ENCODE assay signal across 27 cellular contexts in the genomic region with DNA sequence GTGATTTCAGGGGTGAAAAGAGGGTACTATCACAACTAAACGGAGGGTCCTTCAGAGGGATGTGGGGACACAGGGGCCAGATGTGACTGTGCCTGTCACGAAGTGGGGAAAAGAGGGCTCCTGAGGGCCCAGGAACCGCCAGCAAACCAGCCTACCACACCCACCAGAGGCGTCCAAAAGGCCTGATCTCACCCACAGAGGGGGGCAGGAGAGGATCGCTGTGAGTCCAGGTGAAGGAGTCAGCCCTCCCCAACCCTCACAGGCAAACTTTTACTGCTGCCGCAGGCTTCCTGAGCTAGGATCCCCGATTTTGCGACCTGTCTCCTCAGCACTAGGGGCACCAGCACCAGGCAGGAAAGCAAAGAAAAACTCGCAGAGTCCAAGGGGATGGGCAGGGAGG.
DNase-seq lines count a peak whose midpoint lies in the region; ATAC-seq and TF ChIP-seq lines count a peak whose summit lies in the region.
"Had no signal": no experiment of that assay in that cellular context is flagged by ENCODE, and none has a peak within 500 bp of the region (broad histone marks: within the 10 kb centered on the region; RNA-seq: fewer than 3 reads in every experiment).

No MANE protein-coding gene starts in this region.

- in situ Hi-C loops in gastrocnemius medialis (cut with MboI; ENCODE audit: low sequenced_read_pairs in 4 of 4) = no loop called here

- peaks cover 28% of the 10 kb centered on the region for H3K36me3 Mint-ChIP-seq in GM23338 (ENCODE audit: low read depth)
- peaks cover 67% of the 10 kb centered on the region for H3K36me3 Mint-ChIP-seq in brain
- H3K36me3 Mint-ChIP-seq in endothelial cell (ENCODE audit: low read depth, unreplicated experiment) = peaks cover 31% of the 10 kb centered on the region

- H3K27me3 ChIP-seq in GM23338 (ENCODE audit: insufficient read depth) (no peaks in the 10 kb centered on the region), mesenchymal stem cell (ENCODE audit: control insufficient read depth in 1 of 2, insufficient read depth in 1 of 2, low read length in 2 of 2) (no peaks in the 10 kb centered on the region), gastrocnemius medialis (no peaks in the 10 kb centered on the region), ovary (no peaks in the 10 kb centered on the region)
- H3K27me3 ChIP-seq: foreskin keratinocyte, tibial artery had no signal

- intact Hi-C loops in gastrocnemius medialis (cut with DNase I; ENCODE audit: low total_unique reads) = no loop called here
- intact Hi-C loops in ovary (cut with DNase I) = loop anchor here in 1 of 4 donors (10.0 kb wide), 1 partner anchor 72 kb away; no protein-coding TSS in a partner anchor

- H3K9me3 ChIP-seq in mesenchymal stem cell (ENCODE audit: control insufficient read depth, low read length) = no peaks in the 10 kb centered on the region
- no peaks in the 10 kb centered on the region for H3K9me3 ChIP-seq in gastrocnemius medialis
- no peaks in the 10 kb centered on the region for H3K9me3 ChIP-seq in ovary
- H3K9me3 ChIP-seq: prostate gland, tibial artery had no signal

- no peak overlapping the region for H2AK5ac ChIP-seq in mesenchymal stem cell (ENCODE audit: low read length, severe bottlenecking)

- no peak overlapping the region for H4K91ac ChIP-seq in mesenchymal stem cell (ENCODE audit: low read length)

- no peak overlapping the region for H2BK5ac ChIP-seq in mesenchymal stem cell (ENCODE audit: low read depth, low read length, poor library complexity, severe bottlenecking)

- TF ChIP-seq CTCF in GM23338 (conservative IDR thresholded peaks at IDR 0.05; ENCODE audit: low read depth in 2 of 2) (no peak), brain (conservative IDR thresholded peaks at IDR 0.05) (no peak), gastrocnemius medialis (IDR thresholded peaks at IDR 0.05 in 4 of 5, conservative IDR thresholded peaks at IDR 0.05 in 1 of 5) (no peak), endothelial cell (IDR thresholded peaks at IDR 0.05; ENCODE audit: unreplicated experiment) (no peak), ovary (IDR thresholded peaks at IDR 0.05) (no peak)

- H3K4me2 ChIP-seq in GM23338 (peak overlapping the region; percentile 53; the same call in 1 of the 2 replicates), mesenchymal stem cell (ENCODE audit: low read length, poor library complexity, severe bottlenecking) (no peak overlapping the region)

- no peak overlapping the region for H3K14ac ChIP-seq in mesenchymal stem cell (ENCODE audit: low read length in 2 of 2)

- H3K4me1 Mint-ChIP-seq in GM23338 (peaks cover 42% of the 10 kb centered on the region), brain (peaks cover 35% of the 10 kb centered on the region), endothelial cell (ENCODE audit: unreplicated experiment) (peaks cover 29% of the 10 kb centered on the region)
- H3K4me1 Mint-ChIP-seq: activated CD4-positive, alpha-beta memory T cell treated with anti-CD3 and anti-CD28 coated beads, Interleukin-2, amount 10 ng/mL, durations not matched to agents 7 days and 5 days had no signal

- H2AFZ ChIP-seq in GM23338 (no peak overlapping the region), mesenchymal stem cell (ENCODE audit: low read depth, low read length) (no peak overlapping the region)

- H3K9me3 Mint-ChIP-seq in GM23338 = no peaks in the 10 kb centered on the region
- peaks cover 0 to 3% (median 0%) of the 10 kb centered on the region in 5 experiments for H3K9me3 Mint-ChIP-seq in brain
- no peaks in the 10 kb centered on the region for H3K9me3 Mint-ChIP-seq in endothelial cell (ENCODE audit: unreplicated experiment)
- H3K9me3 Mint-ChIP-seq: activated CD4-positive, alpha-beta memory T cell treated with anti-CD3 and anti-CD28 coated beads, Interleukin-2, amount 10 ng/mL, durations not matched to agents 7 days and 5 days; activated naive CD4-positive, alpha-beta T cell treated with anti-CD3 and anti-CD28 coated beads for 36 hours; activated T-cell treated with anti-CD3 and anti-CD28 coated beads, Interleukin-2, amount 50 U/mL, for 24 hours; naive thymus-derived CD4-positive, alpha-beta T cell had no signal

- H3K4me3 Mint-ChIP-seq in GM23338 = no peak overlapping the region
- H3K4me3 Mint-ChIP-seq in brain = no peak overlapping the region
- H3K4me3 Mint-ChIP-seq in endothelial cell (ENCODE audit: unreplicated experiment) = no peak overlapping the region
- H3K4me3 Mint-ChIP-seq: activated CD4-positive, alpha-beta memory T cell treated with anti-CD3 and anti-CD28 coated beads, Interleukin-2, amount 10 ng/mL, durations not matched to agents 7 days and 5 days; activated naive CD4-positive, alpha-beta T cell treated with anti-CD3 and anti-CD28 coated beads for 36 hours; activated T-cell treated with anti-CD3 and anti-CD28 coated beads, Interleukin-2, amount 50 U/mL, for 24 hours; naive thymus-derived CD4-positive, alpha-beta T cell had no signal

- H3K79me2 ChIP-seq in GM23338 (replicated peaks; ENCODE audit: insufficient read depth) = no peaks in the 10 kb centered on the region; the same call in 1 of the 2 replicates

- H4K20me1 ChIP-seq in GM23338 (replicated peaks; ENCODE audit: insufficient read depth) = no peaks in the 10 kb centered on the region

- peaks cover 13% of the 10 kb centered on the region for H3K27me3 Mint-ChIP-seq in GM23338 (ENCODE audit: insufficient read depth, low read depth, poor library complexity)
- H3K27me3 Mint-ChIP-seq in brain = no peaks in the 10 kb centered on the region
- peaks cover 4% of the 10 kb centered on the region for H3K27me3 Mint-ChIP-seq in endothelial cell (ENCODE audit: unreplicated experiment)
- H3K27me3 Mint-ChIP-seq: activated CD4-positive, alpha-beta memory T cell treated with anti-CD3 and anti-CD28 coated beads, Interleukin-2, amount 10 ng/mL, durations not matched to agents 7 days and 5 days; activated T-cell treated with anti-CD3 and anti-CD28 coated beads, Interleukin-2, amount 50 U/mL, for 24 hours; naive thymus-derived CD4-positive, alpha-beta T cell had no signal

- 84% methylated on average over 8 of the region's 9 CpGs for WGBS in mesenchymal stem cell
- WGBS in ovary, 3 donors = 88 to 89% (median 88%) methylated on average over 9 of the region's 9 CpGs

- peak overlapping the region; percentile 59 for H3K27ac Mint-ChIP-seq in GM23338
- peak overlapping the region in 3 of 5 experiments; percentile 67 to 91 (median 80) for H3K27ac Mint-ChIP-seq in brain
- H3K27ac Mint-ChIP-seq in endothelial cell (ENCODE audit: unreplicated experiment) = no peak overlapping the region
- H3K27ac Mint-ChIP-seq: activated CD4-positive, alpha-beta memory T cell treated with anti-CD3 and anti-CD28 coated beads, Interleukin-2, amount 10 ng/mL, durations not matched to agents 7 days and 5 days; activated naive CD4-positive, alpha-beta T cell treated with anti-CD3 and anti-CD28 coated beads for 36 hours; activated T-cell treated with anti-CD3 and anti-CD28 coated beads, Interleukin-2, amount 50 U/mL, for 24 hours had no signal

- no peak for TF ChIP-seq EP300 in ovary (IDR thresholded peaks at IDR 0.05)

- H3K4me1 ChIP-seq in GM23338 (ENCODE audit: insufficient read depth) = peaks cover 20% of the 10 kb centered on the region
- peaks cover 27% of the 10 kb centered on the region for H3K4me1 ChIP-seq in mesenchymal stem cell (ENCODE audit: control insufficient read depth, insufficient read depth, low read depth, low read length)
- H3K4me1 ChIP-seq in gastrocnemius medialis = peaks cover 26 to 41% of the 10 kb centered on the region in 2 donors
- peaks cover 4% of the 10 kb centered on the region for H3K4me1 ChIP-seq in ovary (ENCODE audit: insufficient read depth)
- H3K4me1 ChIP-seq: foreskin keratinocyte had no signal

- H3K9ac ChIP-seq in mesenchymal stem cell (ENCODE audit: low read length) = no peak overlapping the region

- ATAC-seq in GM23338 = peak; percentile 32
- no peak for ATAC-seq in gastrocnemius medialis
- ATAC-seq: foreskin keratinocyte; naive thymus-derived CD4-positive, alpha-beta T cell had no signal

- H4K8ac ChIP-seq in mesenchymal stem cell (ENCODE audit: low read length) = no peak overlapping the region

- H3K18ac ChIP-seq in mesenchymal stem cell (ENCODE audit: low read depth in 1 of 2, low read length in 2 of 2) = no peak overlapping the region

- no peaks in the 10 kb centered on the region for H3K36me3 ChIP-seq in GM23338 (ENCODE audit: insufficient read depth)
- H3K36me3 ChIP-seq in mesenchymal stem cell (ENCODE audit: control insufficient read depth in 1 of 2, insufficient read depth in 2 of 2, low read depth in 1 of 2, low read length in 2 of 2) = peaks cover 51 to 55% of the 10 kb centered on the region in 2 experiments
- peaks cover 0 to 23% of the 10 kb centered on the region in 2 donors for H3K36me3 ChIP-seq in gastrocnemius medialis
- no peaks in the 10 kb centered on the region for H3K36me3 ChIP-seq in ovary

- H3K9me2 ChIP-seq in GM23338 (ENCODE audit: insufficient read depth) = 0 out of 2 replicates have a peak, but pooled peaks cover 3% of the 10 kb centered on the region

- H3K4ac ChIP-seq in mesenchymal stem cell (ENCODE audit: low read depth in 1 of 2, low read length in 2 of 2) = no peak overlapping the region

- TF ChIP-seq POLR2A in gastrocnemius medialis (IDR thresholded peaks at IDR 0.05) = no peak
- TF ChIP-seq POLR2A in ovary (IDR thresholded peaks at IDR 0.05) = no peak

- no peak overlapping the region for H2BK12ac ChIP-seq in mesenchymal stem cell (ENCODE audit: low read length in 2 of 2)

- no peaks in the 10 kb centered on the region for H3F3A ChIP-seq in GM23338 (replicated peaks; ENCODE audit: low read depth)

- peaks cover 45% of the 10 kb centered on the region for H3K79me1 ChIP-seq in mesenchymal stem cell (replicated peaks; ENCODE audit: low read length, poor library complexity, severe bottlenecking)

- H2BK120ac ChIP-seq in mesenchymal stem cell (ENCODE audit: low read depth, low read length) = no peak overlapping the region

- peak overlapping the region; percentile 4 for H2BK15ac ChIP-seq in mesenchymal stem cell (ENCODE audit: low read depth, poor library complexity, severe bottlenecking)

- H3K4me3 ChIP-seq in GM23338 = no peak overlapping the region
- no peak overlapping the region for H3K4me3 ChIP-seq in mesenchymal stem cell (ENCODE audit: insufficient read depth in 1 of 2, low read depth in 1 of 2, low read length in 2 of 2)
- no peak overlapping the region for H3K4me3 ChIP-seq in gastrocnemius medialis
- no peak overlapping the region for H3K4me3 ChIP-seq in ovary
- H3K4me3 ChIP-seq: prostate gland, tibial artery had no signal

- H3K27ac ChIP-seq in GM23338 (ENCODE audit: low read depth) (peak overlapping the region; percentile 78; the same call in 1 of the 2 replicates), mesenchymal stem cell (ENCODE audit: low read length, poor library complexity, severe bottlenecking) (no peak overlapping the region), gastrocnemius medialis (peak overlapping the region; percentile 76 to 86 (median 82)), ovary (no peak overlapping the region)
- H3K27ac ChIP-seq: foreskin keratinocyte, tibial artery had no signal

- DNase-seq in GM23338 (ENCODE audit: low spot score) (no peak), mesenchymal stem cell (no peak), gastrocnemius medialis (no peak), endothelial cell (ENCODE audit: low spot score) (no peak), ovary (no peak), NCI-H1048 (lab: John Stamatoyannopoulos, UW) (no peak)
- DNase-seq in activated naive CD4-positive, alpha-beta T cell treated with anti-CD3 and anti-CD28 coated beads, Interleukin-2, amount 50 U/mL, for 16 hours = no peak
- DNase-seq: activated CD4-positive, alpha-beta memory T cell treated with anti-CD3 and anti-CD28 coated beads, Interleukin-2, amount 10 ng/mL, durations not matched to agents 7 days and 5 days; activated CD4-positive, CD25-positive, alpha-beta regulatory T cell; activated naive CD4-positive, alpha-beta T cell treated with anti-CD3 and anti-CD28 coated beads for 36 hours; activated T-cell treated with anti-CD3 and anti-CD28 coated beads, Interleukin-2, amount 50 U/mL, for 24 hours; anterior cingulate cortex; central memory CD4-positive, alpha-beta T cell; DMS79; foreskin keratinocyte; hypothalamus; islet precursor cell; Kasumi-1; naive thymus-derived CD4-positive, alpha-beta T cell; NCI-H187; small intestine; stimulated activated CD4-positive, alpha-beta T cell treated with anti-CD3 and anti-CD28 coated beads, Interleukin-2, amount 100 ng/mL, for 24 hours; stimulated activated naive CD4-positive, alpha-beta T cell treated with Interleukin-2 at 50 U/mL for 16 hours; T1000 had no signal

- no peak overlapping the region for H3K23ac ChIP-seq in mesenchymal stem cell (ENCODE audit: low read length in 2 of 2)

Comparison
In these comparisons a context has a peak if more than half of its experiments do, and no peak if none do; other contexts are left out.
1. H3K27ac ChIP-seq: peak in GM23338 (single experiment) and gastrocnemius medialis (4 of 4); none in mesenchymal stem cell (single experiment) and ovary (0 of 2).